17 cellular contexts compared by ENCODE assay signal in genomic region chr22:36302439-36303114, GRCh38. TPM values are rescaled to one million over a fixed set of nuclear protein-coding genes. Genes with fewer than 3 reads are reported as not detected.
DNase-seq lines count a peak whose midpoint lies in the region; ATAC-seq and TF ChIP-seq lines count a peak whose summit lies in the region.
"Had no signal": no experiment of that assay in that cellular context is flagged by ENCODE, and none has a peak within 500 bp of the region (broad histone marks: within the 10 kb centered on the region; RNA-seq: fewer than 3 reads in every experiment).

No MANE protein-coding gene starts in this region.

- H3K27ac ChIP-seq in PC-9 = peak overlapping the region; percentile 25
- peak overlapping the region; percentile 98 for H3K27ac ChIP-seq in fibroblast of lung (ENCODE audit: insufficient read depth, low read length)
- H3K27ac ChIP-seq in body of pancreas = no peak overlapping the region
- H3K27ac ChIP-seq: WERI-Rb-1 had no signal

- peak overlapping the region; percentile 88 for H3K27ac Mint-ChIP-seq in activated T-cell treated with anti-CD3 and anti-CD28 coated beads, Interleukin-2, amount 50 U/mL, for 24 hours
- H3K27ac Mint-ChIP-seq in stimulated activated effector memory CD8-positive, alpha-beta T cell treated with anti-CD3 and anti-CD28 coated beads, Interleukin-12 subunit alpha, Interleukin-12 subunit beta, amount 100 ng/mL, for 72 hours = peak overlapping the region; percentile 82

- no peak overlapping the region for H2AFZ ChIP-seq in PC-9
- no peak overlapping the region for H2AFZ ChIP-seq in fibroblast of lung (ENCODE audit: low read length)

- no peaks in the 10 kb centered on the region for H3K9me3 ChIP-seq in PC-9 (ENCODE audit: insufficient read depth, low read depth)
- H3K9me3 ChIP-seq in fibroblast of lung (ENCODE audit: control insufficient read depth, insufficient read depth, low read depth, low read length) = no peaks in the 10 kb centered on the region
- no peaks in the 10 kb centered on the region for H3K9me3 ChIP-seq in body of pancreas
- H3K9me3 ChIP-seq: Caco-2, heart left ventricle had no signal

- TF ChIP-seq CTCF in PC-9 (conservative IDR thresholded peaks at IDR 0.05) (no peak), fibroblast of lung (conservative IDR thresholded peaks at IDR 0.05 in 1 of 2, IDR thresholded peaks at IDR 0.05 in 1 of 2; ENCODE audit: low read depth in 1 of 2, low read length in 2 of 2) (no peak), body of pancreas (IDR thresholded peaks at IDR 0.05) (no peak)

- peaks cover 39% of the 10 kb centered on the region for H3K79me2 ChIP-seq in PC-9 (ENCODE audit: low read depth)
- H3K79me2 ChIP-seq in fibroblast of lung (ENCODE audit: control insufficient read depth, insufficient read depth, low read length) = peaks cover 83% of the 10 kb centered on the region

- H3K36me3 Mint-ChIP-seq in activated T-cell treated with anti-CD3 and anti-CD28 coated beads, Interleukin-2, amount 50 U/mL, for 24 hours (ENCODE audit: low read depth) = peaks cover 100% of the 10 kb centered on the region
- peaks cover 50% of the 10 kb centered on the region for H3K36me3 Mint-ChIP-seq in activated T-cell treated with anti-CD3 and anti-CD28 coated beads, Interleukin-2, amount 50 U/mL, for 4 hours (ENCODE audit: insufficient read depth)
- peaks cover 100% of the 10 kb centered on the region for H3K36me3 Mint-ChIP-seq in stimulated activated effector memory CD8-positive, alpha-beta T cell treated with anti-CD3 and anti-CD28 coated beads, Interleukin-12 subunit alpha, Interleukin-12 subunit beta, amount 100 ng/mL, for 72 hours

- H3K27me3 ChIP-seq in PC-9 (ENCODE audit: insufficient read depth, low read depth) = no peaks in the 10 kb centered on the region
- no peaks in the 10 kb centered on the region for H3K27me3 ChIP-seq in fibroblast of lung (ENCODE audit: control insufficient read depth, insufficient read depth, low read length)
- H3K27me3 ChIP-seq in body of pancreas = no peaks in the 10 kb centered on the region
- H3K27me3 ChIP-seq: heart left ventricle had no signal

- H3K9me2 ChIP-seq in PC-9 (ENCODE audit: insufficient read depth) = no peaks in the 10 kb centered on the region

- no peaks in the 10 kb centered on the region for H3K27me3 Mint-ChIP-seq in activated T-cell treated with anti-CD3 and anti-CD28 coated beads, Interleukin-2, amount 50 U/mL, for 24 hours
- no peaks in the 10 kb centered on the region for H3K27me3 Mint-ChIP-seq in activated T-cell treated with anti-CD3 and anti-CD28 coated beads, Interleukin-2, amount 50 U/mL, for 4 hours (ENCODE audit: low read depth)

- H3K4me2 ChIP-seq in PC-9 = no peak overlapping the region
- peak overlapping the region; percentile 8 for H3K4me2 ChIP-seq in fibroblast of lung (ENCODE audit: extremely low read depth, insufficient read depth, low read length)

- POLR2A ChIA-PET in PC-9 (lab: Charles Lee; ENCODE audit: unreplicated experiment) = interaction anchor here (0.5 to 0.6 kb wide), 2 partner anchors 95 to 163 kb away, joined by 5 to 6 read pairs; no protein-coding TSS in a partner anchor

- H3K4me1 ChIP-seq in PC-9 (replicated peaks; ENCODE audit: insufficient read depth) (peaks cover 21% of the 10 kb centered on the region), fibroblast of lung (ENCODE audit: control insufficient read depth, extremely low read depth, insufficient read depth, low read length) (peaks cover 36% of the 10 kb centered on the region), body of pancreas (no peaks in the 10 kb centered on the region)
- H3K4me1 ChIP-seq: Caco-2 had no signal

- peaks cover 11% of the 10 kb centered on the region for H3K4me1 Mint-ChIP-seq in activated T-cell treated with anti-CD3 and anti-CD28 coated beads, Interleukin-2, amount 50 U/mL, for 24 hours (ENCODE audit: low read depth)
- H3K4me1 Mint-ChIP-seq in activated T-cell treated with anti-CD3 and anti-CD28 coated beads, Interleukin-2, amount 50 U/mL, for 4 hours (ENCODE audit: low read depth) = peaks cover 3% of the 10 kb centered on the region
- peaks cover 5% of the 10 kb centered on the region for H3K4me1 Mint-ChIP-seq in stimulated activated effector memory CD8-positive, alpha-beta T cell treated with anti-CD3 and anti-CD28 coated beads, Interleukin-12 subunit alpha, Interleukin-12 subunit beta, amount 100 ng/mL, for 72 hours

- ATAC-seq in activated T-cell treated with anti-CD3 and anti-CD28 coated beads, Interleukin-2, amount 50 U/mL, for 4 hours = no peak
- no peak for ATAC-seq in stimulated activated effector memory CD8-positive, alpha-beta T cell treated with anti-CD3 and anti-CD28 coated beads, Interleukin-12 subunit alpha, Interleukin-12 subunit beta, amount 100 ng/mL, for 72 hours
- no peak for ATAC-seq in HG03565 (IDR thresholded peaks at IDR 0.05; ENCODE audit: unreplicated experiment)
- no peak for ATAC-seq in body of pancreas
- ATAC-seq: heart left ventricle had no signal

- H3K4me3 ChIP-seq in PC-9 = no peak overlapping the region
- H3K4me3 ChIP-seq in fibroblast of lung (replicated peaks in 1 of 4; ENCODE audit: control extremely low read depth in 1 of 4, insufficient read depth in 1 of 4, low read depth in 3 of 4, low read length in 4 of 4) = no peak overlapping the region
- H3K4me3 ChIP-seq in body of pancreas = no peak overlapping the region
- H3K4me3 ChIP-seq: coronary artery, heart left ventricle had no signal

- no peaks in the 10 kb centered on the region for H3K9me3 Mint-ChIP-seq in activated T-cell treated with anti-CD3 and anti-CD28 coated beads, Interleukin-2, amount 50 U/mL, for 24 hours
- H3K9me3 Mint-ChIP-seq in activated T-cell treated with anti-CD3 and anti-CD28 coated beads, Interleukin-2, amount 50 U/mL, for 4 hours = no peaks in the 10 kb centered on the region
- H3K9me3 Mint-ChIP-seq in stimulated activated effector memory CD8-positive, alpha-beta T cell treated with anti-CD3 and anti-CD28 coated beads, Interleukin-12 subunit alpha, Interleukin-12 subunit beta, amount 100 ng/mL, for 72 hours = no peaks in the 10 kb centered on the region

- H3K9ac ChIP-seq in fibroblast of lung (ENCODE audit: insufficient read depth, low read length) = peak overlapping the region; percentile 39

- H3K36me3 ChIP-seq in PC-9 (ENCODE audit: low read depth) (peaks cover 82% of the 10 kb centered on the region), fibroblast of lung (ENCODE audit: control insufficient read depth, insufficient read depth, low read length) (peaks cover 85% of the 10 kb centered on the region), body of pancreas (replicated peaks in 1 of 2; ENCODE audit: insufficient read depth in 1 of 2, low read depth in 2 of 2) (peaks cover 58 to 94% of the 10 kb centered on the region in 2 donors)

- peaks cover 79% of the 10 kb centered on the region for H4K20me1 ChIP-seq in PC-9 (ENCODE audit: insufficient read depth)
- peaks cover 4% of the 10 kb centered on the region for H4K20me1 ChIP-seq in fibroblast of lung (ENCODE audit: control insufficient read depth, extremely low read depth, insufficient read depth, low read length)

- intact Hi-C loops in PC-9 (cut with micrococcal nuclease; ENCODE audit: unreplicated experiment) = loop anchor here (5.0 kb wide), 1 partner anchor 50 kb away; no protein-coding TSS in a partner anchor
- intact Hi-C loops in body of pancreas (cut with DNase I) = loop anchor here (5.0 kb wide), 1 partner anchor 170 kb away; no protein-coding TSS in a partner anchor

- CTCF ChIA-PET in PC-9 (lab: Charles Lee) = interaction anchor here (0.5 to 2.1 kb wide), 2 partner anchors 168 to 205 kb away, joined by 4 to 9 read pairs; no protein-coding TSS in a partner anchor

- H3K4me3 Mint-ChIP-seq in activated T-cell treated with anti-CD3 and anti-CD28 coated beads, Interleukin-2, amount 50 U/mL, for 24 hours = no peak overlapping the region
- H3K4me3 Mint-ChIP-seq in activated T-cell treated with anti-CD3 and anti-CD28 coated beads, Interleukin-2, amount 50 U/mL, for 4 hours = no peak overlapping the region
- no peak overlapping the region for H3K4me3 Mint-ChIP-seq in stimulated activated effector memory CD8-positive, alpha-beta T cell treated with anti-CD3 and anti-CD28 coated beads, Interleukin-12 subunit alpha, Interleukin-12 subunit beta, amount 100 ng/mL, for 72 hours

- H3F3A ChIP-seq in PC-9 (ENCODE audit: insufficient read depth, low read depth) = peaks cover 97% of the 10 kb centered on the region

- 92 to 93% methylated on average over 14 to 17 of the region's 17 CpGs for WGBS in body of pancreas, 2 donors

- DNase-seq in activated T-cell treated with anti-CD3 and anti-CD28 coated beads, Interleukin-2, amount 50 U/mL, for 24 hours = no peak
- DNase-seq in activated T-cell treated with anti-CD3 and anti-CD28 coated beads, Interleukin-2, amount 50 U/mL, for 4 hours = no peak
- DNase-seq in PC-9 = no peak
- DNase-seq in fibroblast of lung (ENCODE audit: low read depth in 2 of 2) = no peak
- DNase-seq in stimulated activated effector memory CD8-positive, alpha-beta T cell treated with anti-CD3 and anti-CD28 coated beads, Interleukin-12 subunit alpha, Interleukin-12 subunit beta, amount 100 ng/mL, for 72 hours (ENCODE audit: low spot score in 2 of 2) = no peak
- no peak for DNase-seq in RKO (ENCODE audit: low spot score)
- no peak for DNase-seq in body of pancreas
- DNase-seq: Caco-2; erythroblast; islet precursor cell; midbrain; NCI-H1694 treated with DMSO at 0.1 percent for 48 hours; stimulated activated CD4-positive, alpha-beta T cell treated with anti-CD3 and anti-CD28 coated beads, Interleukin-12 subunit alpha, Interleukin-12 subunit beta, amount 100 ng/mL, for 4 hours; WERI-Rb-1 had no signal

- no peak for TF ChIP-seq POLR2A in body of pancreas (IDR thresholded peaks at IDR 0.05)

- BruUV-seq in PC-9 (replicated peaks; lab: Mats Ljungman, UMichigan) = no TSS peak

RNA-seq across cellular contexts. Expression of gene APOL1, which starts 49.6 kb away (rescaled TPM):
- total RNA-seq in activated T-cell treated with anti-CD3 and anti-CD28 coated beads, Interleukin-2, amount 50 U/mL, for 4 hours = 10 to 100 TPM; 39.8 to 53.1 (median 42.0) TPM
- total RNA-seq in PC-9 (2021) (27.0 and 33.0 TPM in 2 replicates), fibroblast of lung (44.2 and 80.3 TPM in 2 replicates), body of pancreas (10 to 100 TPM in 1 of 2 donors, 1 to 10 TPM in 1; 5.2 to 11.9 TPM)
- polyA plus RNA-seq in fibroblast of lung = 24.6 and 40.0 TPM in 2 replicates
- 44.0 and 77.4 TPM in 2 replicates for polyA plus RNA-seq in fibroblast of lung (2012)
- 34.3 and 72.8 TPM in 2 replicates for polyA minus RNA-seq in fibroblast of lung (ENCODE audit: low replicate concordance)

Comparison
In these comparisons a context has a peak if more than half of its experiments do, and no peak if none do; other contexts are left out.
1. H3K27ac ChIP-seq: peak in PC-9 (single experiment) and fibroblast of lung (single experiment); none in body of pancreas (0 of 4).